Comparison of ENCODE assay signal across 17 cellular contexts in the genomic region with DNA sequence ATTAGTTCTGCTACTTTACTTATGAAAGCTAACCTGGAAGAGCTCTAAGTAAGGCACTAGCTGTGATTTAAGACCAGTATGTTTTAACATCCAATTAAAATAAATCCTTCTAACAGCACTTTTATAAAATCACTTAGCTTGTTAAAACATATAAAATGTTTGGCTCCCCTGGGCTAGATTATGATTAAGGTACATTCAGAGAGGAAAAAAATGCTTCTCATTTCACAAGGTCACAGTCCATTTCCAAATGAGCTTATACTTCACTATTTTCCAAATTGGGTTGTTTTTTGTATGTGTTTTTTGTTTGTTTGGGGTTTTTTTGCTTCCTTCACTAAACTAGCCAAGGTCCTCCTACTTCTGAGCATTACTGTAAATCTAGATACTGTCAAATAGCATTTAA.
DNase-seq lines count a peak whose midpoint lies in the region; ATAC-seq and TF ChIP-seq lines count a peak whose summit lies in the region.
"Had no signal": no experiment of that assay in that cellular context is flagged by ENCODE, and none has a peak within 500 bp of the region (broad histone marks: within the 10 kb centered on the region; RNA-seq: fewer than 3 reads in every experiment).

No MANE protein-coding gene starts in this region.

- no peak overlapping the region for H3K4me3 ChIP-seq in cardiac muscle cell
- no peak overlapping the region for H3K4me3 ChIP-seq in retinal pigment epithelial cell (ENCODE audit: low read length)
- H3K4me3 ChIP-seq: BLaER1 treated with 17β-estradiol and CSF1 and Interleukin-3, amounts not matched to agents 10 nM and 100 nM had no signal

- in situ Hi-C loops in ACHN (cut with HindIII; ENCODE audit: low pct_ligation_motif_present, low pct_unique_long_range_greater_than_20kb, low sequenced_read_pairs): no loop called here

- peaks cover 58% of the 10 kb centered on the region for H3K4me1 ChIP-seq in cardiac muscle cell (ENCODE audit: low read depth)
- H3K4me1 ChIP-seq: BLaER1 treated with 17β-estradiol and CSF1 and Interleukin-3, amounts not matched to agents 10 nM and 100 nM had no signal

- DNase-seq in cardiac muscle cell (ENCODE audit: low read depth in 1 of 2, low spot score in 1 of 2) (no peak), left cardiac atrium (no peak), DMS79 treated with DMSO at 0.1 percent for 48 hours (lab: John Stamatoyannopoulos, UW) (peak; percentile 77), NCI-H69 (lab: John Stamatoyannopoulos, UW) (peak; percentile 45), retinal pigment epithelial cell (ENCODE audit: low read depth) (peak; percentile 19), ACHN (no peak), nucleus accumbens (lab: John Stamatoyannopoulos, UW) (no peak)
- DNase-seq: 8988T; AML-193; Caco-2; Calu3; CD4-positive, alpha-beta T cell; CD8-positive, alpha-beta T cell; GF-D8 had no signal

- ATAC-seq in left cardiac atrium: no peak
- ATAC-seq in GM19328 (IDR thresholded peaks at IDR 0.05; ENCODE audit: unreplicated experiment): no peak
- ATAC-seq: CD8-positive, alpha-beta T cell had no signal

- H3K27me3 ChIP-seq in cardiac muscle cell: no peaks in the 10 kb centered on the region
- H3K27me3 ChIP-seq: BLaER1 treated with 17β-estradiol and CSF1 and Interleukin-3, amounts not matched to agents 10 nM and 100 nM had no signal

- no peak for TF ChIP-seq CTCF in cardiac muscle cell (IDR thresholded peaks at IDR 0.05; ENCODE audit: low read depth, low read length)
- no peak for TF ChIP-seq CTCF in retinal pigment epithelial cell (conservative IDR thresholded peaks at IDR 0.05; ENCODE audit: low read depth, low read length)

- H3K36me3 ChIP-seq in cardiac muscle cell: no peaks in the 10 kb centered on the region
- H3K36me3 ChIP-seq: BLaER1 treated with 17β-estradiol and CSF1 and Interleukin-3, amounts not matched to agents 10 nM and 100 nM had no signal

- H3K9me3 ChIP-seq in cardiac muscle cell (ENCODE audit: low read depth): no peaks in the 10 kb centered on the region
- H3K9me3 ChIP-seq: BLaER1 treated with 17β-estradiol and CSF1 and Interleukin-3, amounts not matched to agents 10 nM and 100 nM; Caco-2 had no signal

- H3K27ac ChIP-seq in cardiac muscle cell: peak overlapping the region; percentile 67
- H3K27ac ChIP-seq: BLaER1 treated with 17β-estradiol and CSF1 and Interleukin-3, amounts not matched to agents 10 nM and 100 nM; C4-2B had no signal

- intact Hi-C loops in left cardiac atrium (cut with DNase I): no loop called here

Comparison
In these comparisons a context has a peak if more than half of its experiments do, and no peak if none do; other contexts are left out.
1. DNase-seq: peak in DMS79 treated with DMSO at 0.1 percent for 48 hours (single experiment), NCI-H69 (single experiment) and retinal pigment epithelial cell (single experiment); none in cardiac muscle cell (0 of 2), left cardiac atrium (single experiment), ACHN (single experiment) and nucleus accumbens (0 of 56).